ENCODE assay signal across 8 cellular contexts in the genomic region with DNA sequence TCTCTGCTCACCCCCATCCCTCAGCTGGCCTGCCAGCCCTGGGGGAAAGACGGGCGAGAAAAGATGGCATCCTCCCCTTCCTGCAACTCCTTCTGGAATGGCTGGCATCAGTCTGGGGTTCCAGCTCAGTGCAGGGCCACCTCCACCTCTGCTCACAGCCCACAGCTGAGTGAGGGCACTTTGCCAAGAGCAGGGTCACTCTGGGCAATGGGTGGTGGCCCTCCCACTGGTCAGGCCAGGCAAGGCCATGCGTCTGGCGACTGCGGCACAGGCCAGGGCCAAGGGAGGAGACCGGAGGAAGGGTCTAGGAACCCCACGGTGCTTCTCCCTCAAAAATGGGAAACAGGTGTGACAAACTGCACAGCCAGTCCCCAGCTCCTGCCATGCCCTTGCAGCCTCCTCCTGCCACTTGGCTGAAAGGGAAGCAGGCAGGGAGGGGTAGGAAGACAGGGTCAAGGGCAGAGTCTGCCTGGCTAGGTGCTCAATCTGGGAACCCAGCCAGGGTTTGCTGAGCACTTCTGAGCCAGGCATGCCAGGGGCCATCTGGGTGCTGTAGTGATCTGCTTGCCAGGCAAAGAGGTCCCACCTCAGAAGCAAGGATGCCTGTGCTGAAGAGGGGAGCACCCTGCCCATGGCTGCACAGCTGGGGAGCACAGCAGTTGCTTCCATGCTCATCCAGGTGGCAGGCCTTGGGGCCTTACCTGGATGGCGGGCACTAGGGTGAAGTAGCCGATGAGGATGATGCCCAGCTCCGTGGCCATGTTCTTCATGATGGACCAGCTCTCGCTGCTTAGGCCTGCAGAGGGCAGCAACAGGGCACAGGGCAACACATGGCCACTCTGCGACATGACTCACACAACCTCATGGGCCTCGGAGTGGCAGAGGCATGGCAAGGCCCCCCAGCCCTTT. TPM values are rescaled to one million over a fixed set of nuclear protein-coding genes. Genes with fewer than 3 reads are reported as not detected.
DNase-seq lines count a peak whose midpoint lies in the region; ATAC-seq and TF ChIP-seq lines count a peak whose summit lies in the region.

No MANE protein-coding gene starts in this region.

- peaks cover 10% of the 10 kb centered on the region in 2 donors for H3K4me1 ChIP-seq in gastrocnemius medialis

- peaks cover 0 to 68% of the 10 kb centered on the region in 2 donors for H3K36me3 ChIP-seq in gastrocnemius medialis

- peaks cover 0 to 1% (median 0%) of the 10 kb centered on the region in 7 donors for H3K9me3 Mint-ChIP-seq in CD14-positive monocyte

- TF ChIP-seq CTCF in CD14-positive monocyte (IDR thresholded peaks at IDR 0.05) (no peak), gastrocnemius medialis (IDR thresholded peaks at IDR 0.05 in 4 of 5, conservative IDR thresholded peaks at IDR 0.05 in 1 of 5) (peak; percentile 22 to 51 (median 34))

- H3K27ac Mint-ChIP-seq in CD14-positive monocyte: peak overlapping the region in 6 of 7 donors; percentile 90 to 98 (median 95)

- in situ Hi-C loops in gastrocnemius medialis (cut with MboI; ENCODE audit: low sequenced_read_pairs in 4 of 4): loop anchor here (5.0 to 10.0 kb wide), 3 partner anchors 50 to 55 kb away; a partner anchor contains a TSS

- ATAC-seq in gastrocnemius medialis (peak; percentile 43 to 54), HG03460 (IDR thresholded peaks at IDR 0.05; ENCODE audit: unreplicated experiment) (no peak), HG02884 (IDR thresholded peaks at IDR 0.05; ENCODE audit: unreplicated experiment) (no peak)

- H3K4me3 Mint-ChIP-seq in CD14-positive monocyte: no peak overlapping the region

- peaks cover 12% of the 10 kb centered on the region for H3K4me1 Mint-ChIP-seq in CD14-positive monocyte

- no peaks in the 10 kb centered on the region for H3K27me3 ChIP-seq in gastrocnemius medialis

- H3K36me3 Mint-ChIP-seq in CD14-positive monocyte: peaks cover 31 to 61% of the 10 kb centered on the region in 2 donors

- intact Hi-C loops in CD14-positive monocyte (cut with micrococcal nuclease): loop anchor here (1.0 to 5.0 kb wide), 3 partner anchors 54 to 90 kb away; a partner anchor contains a TSS
- intact Hi-C loops in gastrocnemius medialis (cut with DNase I; ENCODE audit: low total_unique reads): loop anchor here (1.0 kb wide), 2 partner anchors 54 to 367 kb away; no protein-coding TSS in a partner anchor

- H3K27ac ChIP-seq in gastrocnemius medialis: peak overlapping the region; percentile 41 to 78 (median 62)

- peaks cover 0 to 1% (median 0%) of the 10 kb centered on the region in 3 donors for H3K27me3 Mint-ChIP-seq in CD14-positive monocyte (ENCODE audit: low read depth in 3 of 3)

- no peak for TF ChIP-seq POLR2A in gastrocnemius medialis (IDR thresholded peaks at IDR 0.05)

- no peaks in the 10 kb centered on the region for H3K9me3 ChIP-seq in gastrocnemius medialis

- DNase-seq in CD14-positive monocyte (ENCODE audit: low spot score): no peak
- peak; percentile 55 for DNase-seq in HT-29 (ENCODE audit: low spot score)
- DNase-seq in activated CD8-positive, alpha-beta memory T cell treated with anti-CD3 and anti-CD28 coated beads, Interleukin-2, amount 50 U/mL, for 4 hours: peak; percentile 17
- peak; percentile 17 for DNase-seq in glomerular visceral epithelial cell (ENCODE audit: extremely low spot score)
- peak in 1 of 2 donors; percentile 63 for DNase-seq in gastrocnemius medialis
- DNase-seq in SK-N-DZ (ENCODE audit: low spot score): no peak

- H3K4me3 ChIP-seq in gastrocnemius medialis: no peak overlapping the region

RNA-seq across cellular contexts. Expression of a gene that starts 41.2 kb away (rescaled TPM):
- polyA plus RNA-seq in CD14-positive monocyte: 1 to 10 TPM; 1.2 to 1.3 TPM
- total RNA-seq in HT-29 (2014; rRNA removed; shearing (Covaris generic)): 13.9 and 16.6 TPM in 2 replicates
- 10 to 100 TPM; 10.5 to 37.3 (median 23.7) TPM for total RNA-seq in gastrocnemius medialis
- polyA plus RNA-seq in SK-N-DZ (2014; cell fraction: cytosol; rRNA removed): 9.1 and 9.9 TPM in 2 replicates
- polyA plus RNA-seq in SK-N-DZ (2014; cell fraction: nucleus; rRNA removed): 9.2 and 16.5 TPM in 2 replicates

RNA-seq across cellular contexts. Expression of a gene that starts 53.7 kb away (rescaled TPM):
- 10 to 100 TPM; 27.7 to 27.8 TPM for polyA plus RNA-seq in CD14-positive monocyte
- total RNA-seq in HT-29 (2014; rRNA removed; shearing (Covaris generic)): 83.0 and 88.1 TPM in 2 replicates
- 10 to 100 TPM; 38.2 to 48.1 (median 42.8) TPM for total RNA-seq in gastrocnemius medialis
- 49.2 and 50.0 TPM in 2 replicates for polyA plus RNA-seq in SK-N-DZ (2014; cell fraction: cytosol; rRNA removed)
- polyA plus RNA-seq in SK-N-DZ (2014; cell fraction: nucleus; rRNA removed): 65.9 and 93.0 TPM in 2 replicates

Comparison
In these comparisons a context has a peak if more than half of its experiments do, and no peak if none do; other contexts are left out.
1. DNase-seq: peak in HT-29 (single experiment), activated CD8-positive, alpha-beta memory T cell treated with anti-CD3 and anti-CD28 coated beads, Interleukin-2, amount 50 U/mL, for 4 hours (single experiment) and glomerular visceral epithelial cell (single experiment); none in CD14-positive monocyte (single experiment) and SK-N-DZ (single experiment).
2. ATAC-seq: peak in gastrocnemius medialis (2 of 2); none in HG03460 (single experiment) and HG02884 (single experiment).